ENCODE assay signal across 8 cellular contexts in the genomic region with DNA sequence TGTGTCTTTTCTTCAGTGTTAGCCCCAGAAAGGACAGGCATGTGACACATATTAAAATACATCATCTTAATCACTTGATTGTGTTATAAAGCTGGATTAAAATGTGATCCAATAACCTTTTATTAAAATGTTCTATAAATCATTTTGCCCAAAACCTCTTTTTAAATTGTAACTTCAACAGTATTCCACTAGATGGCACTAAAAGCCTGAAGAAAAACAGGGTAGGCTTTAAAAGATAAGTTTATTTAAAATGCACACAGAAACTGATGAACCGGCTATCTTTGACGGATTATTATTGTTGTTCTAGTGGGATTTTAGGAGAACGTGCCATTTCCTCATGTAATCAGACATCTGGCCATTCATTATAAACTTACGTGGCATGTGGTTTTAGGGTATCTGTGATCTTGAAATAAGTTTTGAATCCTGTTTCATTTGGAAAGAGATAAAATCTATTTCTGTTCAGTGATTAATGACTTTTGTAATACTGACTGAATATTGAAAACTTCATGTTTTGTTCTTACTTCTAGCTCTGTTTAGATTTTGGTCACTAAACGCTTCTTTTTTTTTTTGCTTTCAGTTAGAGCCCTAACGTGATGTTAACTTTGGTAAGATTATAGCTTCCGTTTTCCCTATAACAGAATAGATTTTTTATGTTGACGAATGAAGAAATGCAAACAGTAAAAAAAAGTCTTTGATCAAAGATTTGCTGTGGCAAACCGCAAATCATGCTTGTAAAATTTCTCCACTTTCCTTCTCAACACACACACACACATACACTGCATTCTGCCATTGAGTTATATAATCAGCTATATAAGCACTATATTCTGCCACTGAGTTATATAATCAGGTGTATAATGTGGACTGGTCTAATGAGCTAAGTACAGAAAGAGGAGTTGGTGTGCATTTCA. TPM values are rescaled to one million over a fixed set of nuclear protein-coding genes. Genes with fewer than 3 reads are reported as not detected.
A peak's percentile ranks its signal among the peaks of the same experiment; 100 is the strongest.
DNase-seq lines count a peak whose midpoint lies in the region; ATAC-seq and TF ChIP-seq lines count a peak whose summit lies in the region.

No MANE protein-coding gene starts in this region.

- in situ Hi-C loops in Panc1 (cut with HindIII; ENCODE audit: low pct_unique_long_range_greater_than_20kb, low sequenced_read_pairs): no loop called here

- no peak overlapping the region for H3K14ac ChIP-seq in neuronal stem cell (ENCODE audit: low read length)

- H3K27ac ChIP-seq in Panc1 (ENCODE audit: low read length): no peak overlapping the region
- H3K27ac ChIP-seq in neuronal stem cell (replicated peaks; ENCODE audit: low read length): no peak overlapping the region

- H3K4me1 ChIP-seq in Panc1 (ENCODE audit: control insufficient read depth, insufficient read depth, low read length) (no peaks in the 10 kb centered on the region), neuronal stem cell (ENCODE audit: control insufficient read depth in 2 of 2, insufficient read depth in 1 of 2, low read depth in 1 of 2, low read length in 2 of 2) (no peaks in the 10 kb centered on the region)

- H2AK5ac ChIP-seq in neuronal stem cell (ENCODE audit: low read depth, low read length): no peak overlapping the region

- H2AFZ ChIP-seq in neuronal stem cell (ENCODE audit: low read length): peak overlapping the region; percentile 32

- POLR2A ChIA-PET in Panc1 (lab: Charles Lee): no interaction called here

- no peak overlapping the region for H4K91ac ChIP-seq in neuronal stem cell (ENCODE audit: low read depth, low read length, poor library complexity)

- H3K79me1 ChIP-seq in neuronal stem cell (ENCODE audit: low read depth, low read length): no peaks in the 10 kb centered on the region

- H2BK12ac ChIP-seq in neuronal stem cell (ENCODE audit: low read length): no peak overlapping the region

- H3K9ac ChIP-seq in neuronal stem cell (ENCODE audit: low read depth, low read length, poor library complexity): no peak overlapping the region

- no peak for ATAC-seq in Panc1
- no peak for ATAC-seq in HG02870 (IDR thresholded peaks at IDR 0.05; ENCODE audit: unreplicated experiment)

- DNase-seq in Ammon's horn (ENCODE audit: low spot score) (peak; percentile 24), H7 (peak; percentile 16), Panc1 (ENCODE audit: low read depth, low spot score) (no peak), epithelial cell of proximal tubule (ENCODE audit: low read depth) (no peak), neuronal stem cell (ENCODE audit: low spot score) (peak; percentile 29), OCI-M2 (lab: John Stamatoyannopoulos, UW; ENCODE audit: unreplicated experiment) (no peak)
- no peak for DNase-seq in activated T-cell treated with anti-CD3 and anti-CD28 coated beads, Interleukin-2, amount 50 U/mL, for 48 hours

- H3K27me3 ChIP-seq in H7 (ENCODE audit: control insufficient read depth, insufficient read depth, low read length) (no peaks in the 10 kb centered on the region), Panc1 (ENCODE audit: control insufficient read depth, insufficient read depth, low read length) (no peaks in the 10 kb centered on the region), neuronal stem cell (ENCODE audit: control insufficient read depth in 3 of 3, insufficient read depth in 3 of 3, low read depth in 1 of 3, low read length in 3 of 3) (no peaks in the 10 kb centered on the region)

- H2BK5ac ChIP-seq in neuronal stem cell (ENCODE audit: low read length): no peak overlapping the region

- H3K4me2 ChIP-seq in neuronal stem cell (ENCODE audit: insufficient read depth, low read length, poor library complexity, severe bottlenecking): no peak overlapping the region

- H3K9me3 ChIP-seq in Panc1 (ENCODE audit: control insufficient read depth, insufficient read depth, low read depth, low read length) (no peaks in the 10 kb centered on the region), neuronal stem cell (replicated peaks in 1 of 2; ENCODE audit: control insufficient read depth in 2 of 2, insufficient read depth in 1 of 2, low read depth in 1 of 2, low read length in 2 of 2) (no peaks in the 10 kb centered on the region)

- WGBS in neuronal stem cell (ENCODE audit: extremely low coverage in 2 of 2, insufficient read length in 2 of 2, insufficient replicate concordance in 1 of 2), 2 donors: no CpG with 5 or more reads among the region's 9 CpGs

- BruUV-seq in Panc1 (replicated peaks; lab: Mats Ljungman, UMichigan): no TSS peak

- CTCF ChIA-PET in Panc1 (lab: Charles Lee): interaction anchor here (1.1 kb wide), 1 partner anchor 128 kb away, joined by 3 read pairs; no protein-coding TSS in a partner anchor

- H2BK120ac ChIP-seq in neuronal stem cell (ENCODE audit: low read depth, low read length): no peak overlapping the region

- H3K4ac ChIP-seq in neuronal stem cell (ENCODE audit: low read length): no peak overlapping the region

- no peak overlapping the region for H3K23ac ChIP-seq in neuronal stem cell (ENCODE audit: low read depth, low read length, poor library complexity)

- H4K8ac ChIP-seq in neuronal stem cell (ENCODE audit: low read depth, low read length): no peak overlapping the region

- TF ChIP-seq CTCF in Panc1 (IDR thresholded peaks at IDR 0.05): peak; percentile 61; the same call in 1 of the 2 replicates
- peak; percentile 59 for TF ChIP-seq CTCF in epithelial cell of proximal tubule (conservative IDR thresholded peaks at IDR 0.05; ENCODE audit: low read depth, low read length)

- H3K4me3 ChIP-seq in H7 (ENCODE audit: insufficient read depth, low read depth, low read length) (no peak overlapping the region), Panc1 (ENCODE audit: low read depth in 2 of 2, low read length in 2 of 2) (no peak overlapping the region), epithelial cell of proximal tubule (ENCODE audit: low read depth, low read length) (no peak overlapping the region), neuronal stem cell (ENCODE audit: low read length in 2 of 2) (no peak overlapping the region)

- no peaks in the 10 kb centered on the region for H3K36me3 ChIP-seq in H7 (replicated peaks; ENCODE audit: control insufficient read depth, insufficient read depth, low read length)
- H3K36me3 ChIP-seq in Panc1 (ENCODE audit: control insufficient read depth, insufficient read depth, low read length): no peaks in the 10 kb centered on the region; the same call in 1 of the 2 replicates
- H3K36me3 ChIP-seq in neuronal stem cell (replicated peaks in 1 of 2; ENCODE audit: control insufficient read depth in 2 of 2, insufficient read depth in 2 of 2, low read length in 2 of 2): no peaks in the 10 kb centered on the region

- no peak overlapping the region for H2BK15ac ChIP-seq in neuronal stem cell (ENCODE audit: low read length)

- no peak overlapping the region for H3K18ac ChIP-seq in neuronal stem cell (ENCODE audit: low read length)

- intact Hi-C loops in Panc1 (cut with micrococcal nuclease; ENCODE audit: unreplicated experiment): loop anchor here (2.0 to 10.0 kb wide), 4 partner anchors 129 to 839 kb away; no protein-coding TSS in a partner anchor

RNA-seq across cellular contexts. Expression of gene VPS50, which starts 13.6 kb away (rescaled TPM):
- 10.4 and 11.0 TPM in 2 replicates for total RNA-seq in H7 (2014; rRNA removed; shearing (Covaris generic))
- total RNA-seq in Panc1 (2021; ENCODE audit: unreplicated experiment): 14.6 TPM
- 4.1 TPM for polyA plus RNA-seq in Panc1 (2012; ENCODE audit: insufficient read length)
- 14.6 and 16.2 TPM in 2 replicates for total RNA-seq in epithelial cell of proximal tubule
- 6.7 TPM for polyA plus RNA-seq in neuronal stem cell (2013, experiment 1 of 2)
- 6.7 TPM for polyA plus RNA-seq in neuronal stem cell (2013, experiment 2 of 2)

RNA-seq across cellular contexts. Expression of gene HEPACAM2, which starts 19.5 kb away (rescaled TPM):
- total RNA-seq in H7 (2014; rRNA removed; shearing (Covaris generic)): not detected in 2 replicates
- total RNA-seq in Panc1 (2021; ENCODE audit: unreplicated experiment) (not detected), epithelial cell of proximal tubule (not detected in 2 replicates)
- not detected for polyA plus RNA-seq in Panc1 (2012; ENCODE audit: insufficient read length)
- 0.03 TPM for polyA plus RNA-seq in neuronal stem cell (2013, experiment 1 of 2)
- 0.01 TPM for polyA plus RNA-seq in neuronal stem cell (2013, experiment 2 of 2)

Comparison
In these comparisons a context has a peak if more than half of its experiments do, and no peak if none do; other contexts are left out.
1. DNase-seq: peak in Ammon's horn (single experiment), H7 (single experiment) and neuronal stem cell (single experiment); none in Panc1 (single experiment), epithelial cell of proximal tubule (single experiment), activated T-cell treated with anti-CD3 and anti-CD28 coated beads, Interleukin-2, amount 50 U/mL, for 48 hours (0 of 2) and OCI-M2 (single experiment).